ENCODE assay signal across 18 cellular contexts in the genomic region with DNA sequence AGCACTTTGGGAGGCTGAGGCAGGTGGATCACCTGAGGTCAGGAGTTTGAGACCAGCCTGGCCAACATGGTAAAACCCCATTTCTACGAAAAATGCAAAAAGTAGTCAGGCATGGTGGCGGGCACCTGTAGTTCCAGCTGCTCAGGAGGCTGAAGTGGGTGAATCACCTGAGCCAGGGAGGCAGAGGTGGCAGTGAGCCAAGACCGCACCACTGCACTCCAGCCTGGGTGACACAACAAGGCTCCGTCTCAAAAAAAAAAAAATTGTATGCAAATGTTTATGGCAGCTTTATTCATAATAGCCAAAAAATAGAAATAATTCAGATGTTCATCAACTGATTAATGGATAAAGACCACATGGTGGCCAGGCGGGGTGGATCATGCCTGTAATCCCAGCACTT. TPM values are rescaled to one million over a fixed set of nuclear protein-coding genes. Genes with fewer than 3 reads are reported as not detected.
DNase-seq lines count a peak whose midpoint lies in the region; ATAC-seq and TF ChIP-seq lines count a peak whose summit lies in the region.
"Had no signal": no experiment of that assay in that cellular context is flagged by ENCODE, and none has a peak within 500 bp of the region (broad histone marks: within the 10 kb centered on the region; RNA-seq: fewer than 3 reads in every experiment).

No MANE protein-coding gene starts in this region.

- peaks cover 7% of the 10 kb centered on the region for H3K4me1 Mint-ChIP-seq in progenitor cell of endocrine pancreas (ENCODE audit: low read depth)
- no peaks in the 10 kb centered on the region for H3K4me1 Mint-ChIP-seq in activated naive CD4-positive, alpha-beta T cell treated with anti-CD3 and anti-CD28 coated beads, Interleukin-2, amount 10 ng/mL, durations not matched to agents 7 days and 5 days
- H3K4me1 Mint-ChIP-seq: CD4-positive, alpha-beta memory T cell had no signal

- no CpG with 5 or more reads among the region's 5 CpGs for WGBS in trophoblast cell (ENCODE audit: extremely low coverage, insufficient coverage, insufficient read length)

- no peak overlapping the region for H3K27ac Mint-ChIP-seq in progenitor cell of endocrine pancreas
- no peak overlapping the region for H3K27ac Mint-ChIP-seq in activated naive CD4-positive, alpha-beta T cell treated with anti-CD3 and anti-CD28 coated beads, Interleukin-2, amount 10 ng/mL, durations not matched to agents 7 days and 5 days
- H3K27ac Mint-ChIP-seq: CD14-positive monocyte; CD4-positive, alpha-beta memory T cell had no signal

- H2BK12ac ChIP-seq in trophoblast cell (ENCODE audit: low read length): no peak overlapping the region

- peaks cover 2% of the 10 kb centered on the region for H3K36me3 Mint-ChIP-seq in progenitor cell of endocrine pancreas (ENCODE audit: insufficient read depth)
- no peaks in the 10 kb centered on the region for H3K36me3 Mint-ChIP-seq in activated naive CD4-positive, alpha-beta T cell treated with anti-CD3 and anti-CD28 coated beads, Interleukin-2, amount 10 ng/mL, durations not matched to agents 7 days and 5 days
- H3K36me3 Mint-ChIP-seq: CD4-positive, alpha-beta memory T cell had no signal

- H3K27me3 ChIP-seq in PC-3 (ENCODE audit: low read length) (no peaks in the 10 kb centered on the region), trophoblast cell (ENCODE audit: insufficient read depth, low read length) (no peaks in the 10 kb centered on the region)
- H3K27me3 ChIP-seq: BLaER1 had no signal

- H4K8ac ChIP-seq in trophoblast cell (ENCODE audit: low read depth, low read length): no peak overlapping the region

- H3K9me2 ChIP-seq in PC-3 (replicated peaks; ENCODE audit: low read length): no peaks in the 10 kb centered on the region

- H3K36me3 ChIP-seq in PC-3 (ENCODE audit: low read depth, low read length): no peaks in the 10 kb centered on the region
- H3K36me3 ChIP-seq in trophoblast cell (ENCODE audit: control insufficient read depth in 1 of 2, insufficient read depth in 2 of 2, low read length in 2 of 2): no peaks in the 10 kb centered on the region
- H3K36me3 ChIP-seq: BLaER1 had no signal

- H3K9ac ChIP-seq in PC-3 (ENCODE audit: low read length): no peak overlapping the region
- H3K9ac ChIP-seq in trophoblast cell (ENCODE audit: low read length): no peak overlapping the region
- H3K9ac ChIP-seq: BLaER1, KMS-11 had no signal

- no peak overlapping the region for H2BK120ac ChIP-seq in trophoblast cell (ENCODE audit: insufficient read depth, low read length, poor library complexity)

- no peak overlapping the region for H3K4ac ChIP-seq in trophoblast cell (ENCODE audit: low read depth, low read length)

- POLR2A ChIA-PET in PC-3 (lab: Charles Lee; ENCODE audit: unreplicated experiment): no interaction called here

- DNase-seq in DMS53 (lab: John Stamatoyannopoulos, UW) (peak; percentile 90), DMS53 treated with DMSO at 0.1 percent for 48 hours (lab: John Stamatoyannopoulos, UW; ENCODE audit: unreplicated experiment) (no peak), COLO668 (lab: John Stamatoyannopoulos, UW; ENCODE audit: unreplicated experiment) (peak; percentile 60), PC-3 (peak; percentile 24), trophoblast cell (peak; percentile 66 to 68), progenitor cell of endocrine pancreas (ENCODE audit: low spot score, unreplicated experiment) (no peak)
- no peak for DNase-seq in activated naive CD4-positive, alpha-beta T cell treated with anti-CD3 and anti-CD28 coated beads, Interleukin-2, amount 10 ng/mL, durations not matched to agents 7 days and 5 days
- DNase-seq: AML-193; CD4-positive, alpha-beta memory T cell; GDM1; GOT3; H7 had no signal

- no peaks in the 10 kb centered on the region for H3K27me3 Mint-ChIP-seq in progenitor cell of endocrine pancreas
- H3K27me3 Mint-ChIP-seq in activated naive CD4-positive, alpha-beta T cell treated with anti-CD3 and anti-CD28 coated beads, Interleukin-2, amount 10 ng/mL, durations not matched to agents 7 days and 5 days: no peaks in the 10 kb centered on the region
- H3K27me3 Mint-ChIP-seq: CD4-positive, alpha-beta memory T cell had no signal

- TF ChIP-seq CTCF in PC-3 (conservative IDR thresholded peaks at IDR 0.05; ENCODE audit: low read depth, low read length) (no peak), progenitor cell of endocrine pancreas (IDR thresholded peaks at IDR 0.05; ENCODE audit: unreplicated experiment) (no peak)

- H3K4me1 ChIP-seq in PC-3 (ENCODE audit: insufficient read depth, low read length): peaks cover 3% of the 10 kb centered on the region; the same call in 1 of the 2 replicates
- no peaks in the 10 kb centered on the region for H3K4me1 ChIP-seq in trophoblast cell (ENCODE audit: control insufficient read depth in 1 of 2, insufficient read depth in 2 of 2, low read length in 2 of 2)
- H3K4me1 ChIP-seq: BLaER1 had no signal

- H4K20me1 ChIP-seq in PC-3 (ENCODE audit: low read length): no peaks in the 10 kb centered on the region
- H4K20me1 ChIP-seq: BLaER1 had no signal

- BruUV-seq in PC-3 (replicated peaks; lab: Mats Ljungman, UMichigan): no TSS peak

- H4K12ac ChIP-seq in trophoblast cell (ENCODE audit: low read depth, low read length): no peak overlapping the region

- no peak overlapping the region for H3K23ac ChIP-seq in trophoblast cell (ENCODE audit: low read length)

- H3F3A ChIP-seq in PC-3 (ENCODE audit: low read length, unreplicated experiment): no peaks in the 10 kb centered on the region

- no peak overlapping the region for H3K14ac ChIP-seq in trophoblast cell (ENCODE audit: low read length)

- ATAC-seq in PC-3: no peak
- ATAC-seq: A549, HCT116 had no signal

- H3K9me3 ChIP-seq in PC-3 (ENCODE audit: low read length): no peaks in the 10 kb centered on the region
- peaks cover 3% of the 10 kb centered on the region for H3K9me3 ChIP-seq in trophoblast cell (ENCODE audit: insufficient read depth, low read depth, low read length)

- no peak overlapping the region for H4K91ac ChIP-seq in trophoblast cell (ENCODE audit: low read depth, low read length)

- H3K4me3 ChIP-seq in PC-3 (ENCODE audit: low read length) (no peak overlapping the region), trophoblast cell (ENCODE audit: low read depth, low read length) (no peak overlapping the region)
- H3K4me3 ChIP-seq: A549, BLaER1 had no signal

- H2BK5ac ChIP-seq in trophoblast cell (ENCODE audit: low read depth, low read length, poor library complexity): no peak overlapping the region

- H3K9me3 Mint-ChIP-seq in progenitor cell of endocrine pancreas (ENCODE audit: low read depth): peaks cover 6% of the 10 kb centered on the region
- H3K9me3 Mint-ChIP-seq in activated naive CD4-positive, alpha-beta T cell treated with anti-CD3 and anti-CD28 coated beads, Interleukin-2, amount 10 ng/mL, durations not matched to agents 7 days and 5 days: peaks cover 3% of the 10 kb centered on the region
- H3K9me3 Mint-ChIP-seq: CD4-positive, alpha-beta memory T cell had no signal

- no peak overlapping the region for H3K27ac ChIP-seq in PC-3 (ENCODE audit: low read length)
- H3K27ac ChIP-seq in trophoblast cell (ENCODE audit: low read depth, low read length): no peak overlapping the region
- H3K27ac ChIP-seq: 22Rv1, A549, BLaER1, KMS-11 had no signal

- no peak overlapping the region for H3K4me3 Mint-ChIP-seq in progenitor cell of endocrine pancreas (ENCODE audit: low read depth)
- H3K4me3 Mint-ChIP-seq in activated naive CD4-positive, alpha-beta T cell treated with anti-CD3 and anti-CD28 coated beads, Interleukin-2, amount 10 ng/mL, durations not matched to agents 7 days and 5 days: no peak overlapping the region
- H3K4me3 Mint-ChIP-seq: CD14-positive monocyte; CD4-positive, alpha-beta memory T cell had no signal

- no peaks in the 10 kb centered on the region for H3K79me1 ChIP-seq in trophoblast cell (ENCODE audit: low read length)

- no peaks in the 10 kb centered on the region for H3K79me2 ChIP-seq in PC-3 (ENCODE audit: low read length)
- H3K79me2 ChIP-seq in trophoblast cell (ENCODE audit: control insufficient read depth, insufficient read depth, low read length, poor library complexity): no peaks in the 10 kb centered on the region

- no peak overlapping the region for H2AFZ ChIP-seq in PC-3 (ENCODE audit: low read length)
- H2AFZ ChIP-seq in trophoblast cell (ENCODE audit: insufficient read depth, low read length, poor library complexity): no peak overlapping the region

- intact Hi-C loops in PC-3 (cut with micrococcal nuclease): no loop called here

- H3K4me2 ChIP-seq in PC-3 (ENCODE audit: low read length) (no peak overlapping the region), trophoblast cell (ENCODE audit: low read length) (no peak overlapping the region)
- H3K4me2 ChIP-seq: A549, BLaER1, KMS-11 had no signal

- no peak overlapping the region for H2AK5ac ChIP-seq in trophoblast cell (ENCODE audit: low read length)

- CTCF ChIA-PET in PC-3 (lab: Charles Lee): no interaction called here
- CTCF ChIA-PET in activated naive CD4-positive, alpha-beta T cell treated with anti-CD3 and anti-CD28 coated beads, Interleukin-2, amount 10 ng/mL, durations not matched to agents 7 days and 5 days (lab: Charles Lee): no interaction called here

- no peak overlapping the region for H3K18ac ChIP-seq in trophoblast cell (ENCODE audit: low read length)

RNA-seq across cellular contexts. Expression of a gene that starts 9.8 kb away (rescaled TPM):
- 25.8 and 32.7 TPM in 2 replicates for total RNA-seq in PC-3 (2014; rRNA removed)
- polyA plus RNA-seq in trophoblast cell (2013): 26.0 and 26.1 TPM in 2 replicates
- 32.2 and 33.8 TPM in 2 replicates for total RNA-seq in progenitor cell of endocrine pancreas

Comparison
In these comparisons a context has a peak if more than half of its experiments do, and no peak if none do; other contexts are left out.
1. DNase-seq: peak in DMS53 (single experiment), COLO668 (single experiment), PC-3 (single experiment) and trophoblast cell (2 of 2); none in DMS53 treated with DMSO at 0.1 percent for 48 hours (single experiment), progenitor cell of endocrine pancreas (single experiment) and activated naive CD4-positive, alpha-beta T cell treated with anti-CD3 and anti-CD28 coated beads, Interleukin-2, amount 10 ng/mL, durations not matched to agents 7 days and 5 days (single experiment).